1 cellular context compared by ENCODE assay signal in the genomic region with DNA sequence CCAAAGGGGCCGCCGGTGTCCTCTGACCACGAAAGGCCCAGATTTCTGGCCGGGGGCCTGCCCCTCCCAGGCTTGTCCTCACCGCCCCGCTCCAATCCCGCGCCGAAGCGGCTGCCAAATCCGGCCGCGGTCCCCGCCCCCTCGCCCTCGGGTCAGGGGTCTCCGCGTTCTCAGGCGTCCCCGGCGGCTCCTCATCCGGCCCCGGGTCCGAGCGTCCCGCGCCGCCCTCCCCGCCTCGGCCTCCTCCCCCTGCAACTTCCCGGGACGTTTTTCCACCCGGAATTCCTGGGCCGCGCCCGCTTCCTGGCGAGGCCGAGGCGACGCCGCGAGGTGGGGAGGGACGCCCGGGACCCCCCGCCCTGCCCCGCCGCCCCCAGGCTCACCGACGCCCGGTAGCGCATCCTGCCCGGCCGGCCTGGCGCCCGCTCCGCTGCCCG.
TF ChIP-seq lines count a peak whose summit lies in the region.

No MANE protein-coding gene starts in this region.

TF ChIP-seq in A549, 52 proteins besides CTCF, POLR2A, EP300 and RAD21 (continued from another document):
- TF ChIP-seq, protein P1, sequence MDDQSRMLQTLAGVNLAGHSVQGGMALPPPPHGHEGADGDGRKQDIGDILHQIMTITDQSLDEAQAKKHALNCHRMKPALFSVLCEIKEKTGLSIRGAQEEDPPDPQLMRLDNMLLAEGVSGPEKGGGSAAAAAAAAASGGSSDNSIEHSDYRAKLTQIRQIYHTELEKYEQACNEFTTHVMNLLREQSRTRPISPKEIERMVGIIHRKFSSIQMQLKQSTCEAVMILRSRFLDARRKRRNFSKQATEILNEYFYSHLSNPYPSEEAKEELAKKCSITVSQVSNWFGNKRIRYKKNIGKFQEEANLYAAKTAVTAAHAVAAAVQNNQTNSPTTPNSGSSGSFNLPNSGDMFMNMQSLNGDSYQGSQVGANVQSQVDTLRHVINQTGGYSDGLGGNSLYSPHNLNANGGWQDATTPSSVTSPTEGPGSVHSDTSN (IDR thresholded peaks at IDR 0.05), result 0 out of 2 replicates have a peak, but pooled peaks have one; percentile 43
- TF ChIP-seq FOSB (CRISPR knock-in tag; IDR thresholded peaks at IDR 0.05) (no peak), CBX2 (IDR thresholded peaks at IDR 0.05; ENCODE audit: borderline replicate concordance, low read depth) (no peak)
- TF ChIP-seq, protein P2, sequence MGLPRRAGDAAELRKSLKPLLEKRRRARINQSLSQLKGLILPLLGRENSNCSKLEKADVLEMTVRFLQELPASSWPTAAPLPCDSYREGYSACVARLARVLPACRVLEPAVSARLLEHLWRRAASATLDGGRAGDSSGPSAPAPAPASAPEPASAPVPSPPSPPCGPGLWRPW (IDR thresholded peaks at IDR 0.05), result no peak
